Comparison of ENCODE assay signal across 14 cellular contexts in genomic region chr12:1306817-1307216, GRCh38.
A peak's percentile ranks its signal among the peaks of the same experiment; 100 is the strongest.
DNase-seq lines count a peak whose midpoint lies in the region; ATAC-seq and TF ChIP-seq lines count a peak whose summit lies in the region.
"Had no signal": no experiment of that assay in that cellular context is flagged by ENCODE, and none has a peak within 500 bp of the region (broad histone marks: within the 10 kb centered on the region; RNA-seq: fewer than 3 reads in every experiment).

No MANE protein-coding gene starts in this region.

- H3K27ac ChIP-seq in right atrium auricular region (peak overlapping the region in 1 of 2 donors; percentile 72), adrenal gland (peak overlapping the region in 3 of 5 donors; percentile 11 to 55 (median 32)), foreskin keratinocyte (no peak overlapping the region), spleen (peak overlapping the region in 7 of 8 donors; percentile 13 to 85 (median 74))

- no peak for TF ChIP-seq CTCF in right atrium auricular region (IDR thresholded peaks at IDR 0.05)
- TF ChIP-seq CTCF in adrenal gland (IDR thresholded peaks at IDR 0.05): no peak
- no peak for TF ChIP-seq CTCF in foreskin keratinocyte (conservative IDR thresholded peaks at IDR 0.05)
- TF ChIP-seq CTCF in spleen (IDR thresholded peaks at IDR 0.05 in 8 of 11, conservative IDR thresholded peaks at IDR 0.05 in 3 of 11): no peak

- ATAC-seq in left ventricle myocardium superior: peak; percentile 27
- peak; percentile 64 for ATAC-seq in foreskin keratinocyte
- ATAC-seq in HG03196 (IDR thresholded peaks at IDR 0.05; ENCODE audit: unreplicated experiment): no peak
- ATAC-seq: CD8-positive, alpha-beta T cell had no signal

- TF ChIP-seq POLR2A in adrenal gland (IDR thresholded peaks at IDR 0.05): no peak
- TF ChIP-seq POLR2A in spleen (IDR thresholded peaks at IDR 0.05): no peak

- no peaks in the 10 kb centered on the region for H3K9me3 ChIP-seq in right atrium auricular region
- H3K9me3 ChIP-seq in adrenal gland (replicated peaks in 1 of 3): no peaks in the 10 kb centered on the region
- H3K9me3 ChIP-seq in spleen: no peaks in the 10 kb centered on the region
- H3K9me3 ChIP-seq: HAP-1 had no signal

- 55 to 66% (median 61%) methylated on average over 4 of the region's 4 CpGs for WGBS in adrenal gland, 4 donors
- 68 to 89% (median 83%) methylated on average over 4 of the region's 4 CpGs for WGBS in spleen, 5 donors

- DNase-seq in left ventricle myocardium superior: no peak
- no peak for DNase-seq in right atrium auricular region (ENCODE audit: low spot score)
- no peak for DNase-seq in adrenal gland
- no peak for DNase-seq in foreskin keratinocyte
- no peak for DNase-seq in spleen
- no peak for DNase-seq in NCI-H2029 (lab: John Stamatoyannopoulos, UW)
- no peak for DNase-seq in NCI-H1417 (lab: John Stamatoyannopoulos, UW)
- DNase-seq: ACHN; C1 segment of cervical spinal cord; CD8-positive, alpha-beta T cell; COR-L47; DMS53 had no signal

- peaks cover 0 to 40% of the 10 kb centered on the region in 2 donors for H3K4me1 ChIP-seq in right atrium auricular region
- peaks cover 0 to 35% of the 10 kb centered on the region in 2 donors for H3K4me1 ChIP-seq in adrenal gland (replicated peaks in 1 of 2)
- H3K4me1 ChIP-seq in foreskin keratinocyte: peaks cover 9% of the 10 kb centered on the region
- peaks cover 0 to 66% (median 36%) of the 10 kb centered on the region in 6 donors for H3K4me1 ChIP-seq in spleen
- H3K4me1 ChIP-seq: HAP-1 had no signal

- H3K27me3 ChIP-seq in right atrium auricular region (no peaks in the 10 kb centered on the region), adrenal gland (no peaks in the 10 kb centered on the region), foreskin keratinocyte (no peaks in the 10 kb centered on the region), spleen (replicated peaks in 1 of 7) (no peaks in the 10 kb centered on the region)

- H3K36me3 ChIP-seq in right atrium auricular region (no peaks in the 10 kb centered on the region), adrenal gland (replicated peaks in 1 of 2) (no peaks in the 10 kb centered on the region), spleen (peaks cover 0 to 10% (median 0%) of the 10 kb centered on the region in 6 donors)
- H3K36me3 ChIP-seq: HAP-1 had no signal

- no peak overlapping the region for H3K4me3 ChIP-seq in right atrium auricular region
- H3K4me3 ChIP-seq in adrenal gland: no peak overlapping the region
- H3K4me3 ChIP-seq in spleen: peak overlapping the region in 1 of 8 donors; percentile 4
- H3K4me3 ChIP-seq: HAP-1 had no signal

- intact Hi-C loops in left ventricle myocardium superior (cut with micrococcal nuclease): no loop called here
- intact Hi-C loops in adrenal gland (cut with DNase I): no loop called here
- intact Hi-C loops in spleen (cut with DNase I; ENCODE audit: low total_unique reads): no loop called here
